1 cellular context compared by ENCODE assay signal in the genomic region with DNA sequence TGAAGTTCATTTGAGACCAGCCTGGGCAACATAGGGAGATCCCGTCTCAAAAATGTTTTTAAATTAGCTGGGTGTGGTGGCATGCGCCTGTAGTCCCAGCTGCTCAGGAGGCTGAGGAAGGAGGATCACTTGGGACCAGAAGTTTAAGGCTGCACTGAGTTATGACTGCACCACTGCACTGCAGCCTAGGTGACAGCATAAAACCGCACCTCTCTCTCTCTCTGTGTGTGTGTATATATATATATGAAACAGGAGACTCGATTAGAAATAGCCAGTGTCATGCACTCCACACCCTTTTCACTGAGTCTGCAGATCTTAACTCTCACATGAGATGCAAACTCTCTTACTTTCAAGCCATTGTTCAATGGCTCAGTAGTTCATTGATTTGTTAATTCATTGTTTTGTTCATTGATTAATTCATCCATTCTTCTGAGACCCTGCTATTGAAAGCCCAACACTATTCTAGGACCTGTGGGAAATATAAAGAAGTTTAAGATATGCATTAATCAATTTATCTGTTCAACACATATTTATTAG.
TF ChIP-seq lines count a peak whose summit lies in the region.

No MANE protein-coding gene starts in this region.

TF ChIP-seq in GM23338, 12 proteins besides CTCF, POLR2A, EP300 and RAD21 (continued from another document):
- TF ChIP-seq POLR2AphosphoS5 (IDR thresholded peaks at IDR 0.05; ENCODE audit: low read depth) (no peak), STAT1 (IDR thresholded peaks at IDR 0.05; ENCODE audit: unreplicated experiment) (no peak), ZNF114 (CRISPR knock-in tag; IDR thresholded peaks at IDR 0.05) (no peak), ZNF331 (CRISPR knock-in tag; IDR thresholded peaks at IDR 0.05; ENCODE audit: low read depth) (no peak), EZH2 (IDR thresholded peaks at IDR 0.05; ENCODE audit: low read depth, unreplicated experiment) (no peak), CREB1 (CRISPR knock-in tag; IDR thresholded peaks at IDR 0.05; ENCODE audit: low read depth) (no peak), ZNF462 (CRISPR knock-in tag; IDR thresholded peaks at IDR 0.05) (no peak), EZH2phosphoT487 (IDR thresholded peaks at IDR 0.05; ENCODE audit: unreplicated experiment) (no peak), JUNB (IDR thresholded peaks at IDR 0.05; ENCODE audit: unreplicated experiment) (no peak)
- TF ChIP-seq, protein P1, sequence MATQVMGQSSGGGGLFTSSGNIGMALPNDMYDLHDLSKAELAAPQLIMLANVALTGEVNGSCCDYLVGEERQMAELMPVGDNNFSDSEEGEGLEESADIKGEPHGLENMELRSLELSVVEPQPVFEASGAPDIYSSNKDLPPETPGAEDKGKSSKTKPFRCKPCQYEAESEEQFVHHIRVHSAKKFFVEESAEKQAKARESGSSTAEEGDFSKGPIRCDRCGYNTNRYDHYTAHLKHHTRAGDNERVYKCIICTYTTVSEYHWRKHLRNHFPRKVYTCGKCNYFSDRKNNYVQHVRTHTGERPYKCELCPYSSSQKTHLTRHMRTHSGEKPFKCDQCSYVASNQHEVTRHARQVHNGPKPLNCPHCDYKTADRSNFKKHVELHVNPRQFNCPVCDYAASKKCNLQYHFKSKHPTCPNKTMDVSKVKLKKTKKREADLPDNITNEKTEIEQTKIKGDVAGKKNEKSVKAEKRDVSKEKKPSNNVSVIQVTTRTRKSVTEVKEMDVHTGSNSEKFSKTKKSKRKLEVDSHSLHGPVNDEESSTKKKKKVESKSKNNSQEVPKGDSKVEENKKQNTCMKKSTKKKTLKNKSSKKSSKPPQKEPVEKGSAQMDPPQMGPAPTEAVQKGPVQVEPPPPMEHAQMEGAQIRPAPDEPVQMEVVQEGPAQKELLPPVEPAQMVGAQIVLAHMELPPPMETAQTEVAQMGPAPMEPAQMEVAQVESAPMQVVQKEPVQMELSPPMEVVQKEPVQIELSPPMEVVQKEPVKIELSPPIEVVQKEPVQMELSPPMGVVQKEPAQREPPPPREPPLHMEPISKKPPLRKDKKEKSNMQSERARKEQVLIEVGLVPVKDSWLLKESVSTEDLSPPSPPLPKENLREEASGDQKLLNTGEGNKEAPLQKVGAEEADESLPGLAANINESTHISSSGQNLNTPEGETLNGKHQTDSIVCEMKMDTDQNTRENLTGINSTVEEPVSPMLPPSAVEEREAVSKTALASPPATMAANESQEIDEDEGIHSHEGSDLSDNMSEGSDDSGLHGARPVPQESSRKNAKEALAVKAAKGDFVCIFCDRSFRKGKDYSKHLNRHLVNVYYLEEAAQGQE (IDR thresholded peaks at IDR 0.05; ENCODE audit: unreplicated experiment) = no peak
